1 cellular context compared by ENCODE assay signal in the genomic region with DNA sequence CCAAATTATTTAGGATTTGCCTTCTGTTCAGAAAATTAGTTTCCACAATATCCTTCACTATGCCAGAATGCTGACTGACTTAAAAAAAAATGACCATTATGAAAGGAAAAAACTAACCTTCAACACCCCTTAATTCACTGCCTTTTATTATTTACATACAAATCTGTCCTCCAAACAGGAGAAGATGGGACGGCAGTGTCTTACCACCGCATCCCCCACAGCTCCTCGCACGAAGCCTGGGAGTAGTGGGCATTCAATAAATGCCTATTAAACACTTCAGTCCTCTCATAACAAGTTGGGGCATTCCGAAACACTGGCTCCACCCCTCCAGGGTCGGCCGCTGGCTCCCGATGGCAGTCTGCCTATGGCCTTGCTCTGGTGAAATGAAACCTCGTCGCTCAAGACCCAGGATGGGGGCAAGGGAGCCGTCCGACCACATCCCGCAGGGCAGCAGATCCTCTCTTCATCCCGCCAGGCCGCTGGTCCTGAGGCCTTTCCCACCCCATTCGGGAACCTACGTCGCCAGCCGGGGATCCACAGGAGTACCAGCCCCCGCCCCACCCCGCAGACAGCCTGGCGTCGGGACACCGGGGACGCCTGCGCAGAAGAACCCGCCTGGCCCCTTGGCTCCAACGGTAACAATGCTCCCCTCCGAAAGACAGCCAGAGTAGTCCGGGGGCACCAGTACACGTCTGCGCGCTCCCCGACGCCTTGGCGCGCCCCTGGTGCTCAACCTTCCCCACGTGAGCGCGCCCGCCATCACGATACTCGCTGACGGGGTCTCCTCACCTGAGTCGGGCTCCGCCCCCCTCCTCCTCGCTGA.
A peak's percentile ranks its signal among the peaks of the same experiment; 100 is the strongest.
TF ChIP-seq lines count a peak whose summit lies in the region.

No MANE protein-coding gene starts in this region.

TF ChIP-seq in HepG2, 621 proteins besides CTCF, POLR2A, EP300 and RAD21 (continued from another document and continues in another):
- TF ChIP-seq, protein P1, sequence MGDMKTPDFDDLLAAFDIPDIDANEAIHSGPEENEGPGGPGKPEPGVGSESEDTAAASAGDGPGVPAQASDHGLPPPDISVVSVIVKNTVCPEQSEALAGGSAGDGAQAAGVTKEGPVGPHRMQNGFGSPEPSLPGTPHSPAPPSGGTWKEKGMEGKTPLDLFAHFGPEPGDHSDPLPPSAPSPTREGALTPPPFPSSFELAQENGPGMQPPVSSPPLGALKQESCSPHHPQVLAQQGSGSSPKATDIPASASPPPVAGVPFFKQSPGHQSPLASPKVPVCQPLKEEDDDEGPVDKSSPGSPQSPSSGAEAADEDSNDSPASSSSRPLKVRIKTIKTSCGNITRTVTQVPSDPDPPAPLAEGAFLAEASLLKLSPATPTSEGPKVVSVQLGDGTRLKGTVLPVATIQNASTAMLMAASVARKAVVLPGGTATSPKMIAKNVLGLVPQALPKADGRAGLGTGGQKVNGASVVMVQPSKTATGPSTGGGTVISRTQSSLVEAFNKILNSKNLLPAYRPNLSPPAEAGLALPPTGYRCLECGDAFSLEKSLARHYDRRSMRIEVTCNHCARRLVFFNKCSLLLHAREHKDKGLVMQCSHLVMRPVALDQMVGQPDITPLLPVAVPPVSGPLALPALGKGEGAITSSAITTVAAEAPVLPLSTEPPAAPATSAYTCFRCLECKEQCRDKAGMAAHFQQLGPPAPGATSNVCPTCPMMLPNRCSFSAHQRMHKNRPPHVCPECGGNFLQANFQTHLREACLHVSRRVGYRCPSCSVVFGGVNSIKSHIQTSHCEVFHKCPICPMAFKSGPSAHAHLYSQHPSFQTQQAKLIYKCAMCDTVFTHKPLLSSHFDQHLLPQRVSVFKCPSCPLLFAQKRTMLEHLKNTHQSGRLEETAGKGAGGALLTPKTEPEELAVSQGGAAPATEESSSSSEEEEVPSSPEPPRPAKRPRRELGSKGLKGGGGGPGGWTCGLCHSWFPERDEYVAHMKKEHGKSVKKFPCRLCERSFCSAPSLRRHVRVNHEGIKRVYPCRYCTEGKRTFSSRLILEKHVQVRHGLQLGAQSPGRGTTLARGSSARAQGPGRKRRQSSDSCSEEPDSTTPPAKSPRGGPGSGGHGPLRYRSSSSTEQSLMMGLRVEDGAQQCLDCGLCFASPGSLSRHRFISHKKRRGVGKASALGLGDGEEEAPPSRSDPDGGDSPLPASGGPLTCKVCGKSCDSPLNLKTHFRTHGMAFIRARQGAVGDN (CRISPR knock-in tag; IDR thresholded peaks at IDR 0.05): peak; percentile 77
- TF ChIP-seq, protein P2, sequence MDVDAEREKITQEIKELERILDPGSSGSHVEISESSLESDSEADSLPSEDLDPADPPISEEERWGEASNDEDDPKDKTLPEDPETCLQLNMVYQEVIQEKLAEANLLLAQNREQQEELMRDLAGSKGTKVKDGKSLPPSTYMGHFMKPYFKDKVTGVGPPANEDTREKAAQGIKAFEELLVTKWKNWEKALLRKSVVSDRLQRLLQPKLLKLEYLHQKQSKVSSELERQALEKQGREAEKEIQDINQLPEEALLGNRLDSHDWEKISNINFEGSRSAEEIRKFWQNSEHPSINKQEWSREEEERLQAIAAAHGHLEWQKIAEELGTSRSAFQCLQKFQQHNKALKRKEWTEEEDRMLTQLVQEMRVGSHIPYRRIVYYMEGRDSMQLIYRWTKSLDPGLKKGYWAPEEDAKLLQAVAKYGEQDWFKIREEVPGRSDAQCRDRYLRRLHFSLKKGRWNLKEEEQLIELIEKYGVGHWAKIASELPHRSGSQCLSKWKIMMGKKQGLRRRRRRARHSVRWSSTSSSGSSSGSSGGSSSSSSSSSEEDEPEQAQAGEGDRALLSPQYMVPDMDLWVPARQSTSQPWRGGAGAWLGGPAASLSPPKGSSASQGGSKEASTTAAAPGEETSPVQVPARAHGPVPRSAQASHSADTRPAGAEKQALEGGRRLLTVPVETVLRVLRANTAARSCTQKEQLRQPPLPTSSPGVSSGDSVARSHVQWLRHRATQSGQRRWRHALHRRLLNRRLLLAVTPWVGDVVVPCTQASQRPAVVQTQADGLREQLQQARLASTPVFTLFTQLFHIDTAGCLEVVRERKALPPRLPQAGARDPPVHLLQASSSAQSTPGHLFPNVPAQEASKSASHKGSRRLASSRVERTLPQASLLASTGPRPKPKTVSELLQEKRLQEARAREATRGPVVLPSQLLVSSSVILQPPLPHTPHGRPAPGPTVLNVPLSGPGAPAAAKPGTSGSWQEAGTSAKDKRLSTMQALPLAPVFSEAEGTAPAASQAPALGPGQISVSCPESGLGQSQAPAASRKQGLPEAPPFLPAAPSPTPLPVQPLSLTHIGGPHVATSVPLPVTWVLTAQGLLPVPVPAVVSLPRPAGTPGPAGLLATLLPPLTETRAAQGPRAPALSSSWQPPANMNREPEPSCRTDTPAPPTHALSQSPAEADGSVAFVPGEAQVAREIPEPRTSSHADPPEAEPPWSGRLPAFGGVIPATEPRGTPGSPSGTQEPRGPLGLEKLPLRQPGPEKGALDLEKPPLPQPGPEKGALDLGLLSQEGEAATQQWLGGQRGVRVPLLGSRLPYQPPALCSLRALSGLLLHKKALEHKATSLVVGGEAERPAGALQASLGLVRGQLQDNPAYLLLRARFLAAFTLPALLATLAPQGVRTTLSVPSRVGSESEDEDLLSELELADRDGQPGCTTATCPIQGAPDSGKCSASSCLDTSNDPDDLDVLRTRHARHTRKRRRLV (CRISPR knock-in tag; IDR thresholded peaks at IDR 0.05): no peak
- no peak for TF ChIP-seq REXO4 (CRISPR knock-in tag; IDR thresholded peaks at IDR 0.05; ENCODE audit: borderline replicate concordance)
- no peak for TF ChIP-seq NPAS2 (CRISPR knock-in tag; IDR thresholded peaks at IDR 0.05; ENCODE audit: borderline replicate concordance)
- TF ChIP-seq ZNF263 (CRISPR knock-in tag; IDR thresholded peaks at IDR 0.05): 0 out of 2 replicates have a peak, but pooled peaks have one; percentile 36
- no peak for TF ChIP-seq NFIC (IDR thresholded peaks at IDR 0.05; ENCODE audit: low read length)
- no peak for TF ChIP-seq ZNF761 (CRISPR knock-in tag; conservative IDR thresholded peaks at IDR 0.05)
- TF ChIP-seq, protein P3, sequence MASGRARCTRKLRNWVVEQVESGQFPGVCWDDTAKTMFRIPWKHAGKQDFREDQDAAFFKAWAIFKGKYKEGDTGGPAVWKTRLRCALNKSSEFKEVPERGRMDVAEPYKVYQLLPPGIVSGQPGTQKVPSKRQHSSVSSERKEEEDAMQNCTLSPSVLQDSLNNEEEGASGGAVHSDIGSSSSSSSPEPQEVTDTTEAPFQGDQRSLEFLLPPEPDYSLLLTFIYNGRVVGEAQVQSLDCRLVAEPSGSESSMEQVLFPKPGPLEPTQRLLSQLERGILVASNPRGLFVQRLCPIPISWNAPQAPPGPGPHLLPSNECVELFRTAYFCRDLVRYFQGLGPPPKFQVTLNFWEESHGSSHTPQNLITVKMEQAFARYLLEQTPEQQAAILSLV (CRISPR knock-in tag; IDR thresholded peaks at IDR 0.05; ENCODE audit: borderline replicate concordance): 0 out of 2 replicates have a peak, but pooled peaks have one; percentile 52
- TF ChIP-seq SMYD3 (CRISPR knock-in tag; IDR thresholded peaks at IDR 0.05): no peak
- peak; percentile 70; the same call in 1 of the 2 replicates for TF ChIP-seq ZNF451 (CRISPR knock-in tag; IDR thresholded peaks at IDR 0.05)
- TF ChIP-seq, protein P4, sequence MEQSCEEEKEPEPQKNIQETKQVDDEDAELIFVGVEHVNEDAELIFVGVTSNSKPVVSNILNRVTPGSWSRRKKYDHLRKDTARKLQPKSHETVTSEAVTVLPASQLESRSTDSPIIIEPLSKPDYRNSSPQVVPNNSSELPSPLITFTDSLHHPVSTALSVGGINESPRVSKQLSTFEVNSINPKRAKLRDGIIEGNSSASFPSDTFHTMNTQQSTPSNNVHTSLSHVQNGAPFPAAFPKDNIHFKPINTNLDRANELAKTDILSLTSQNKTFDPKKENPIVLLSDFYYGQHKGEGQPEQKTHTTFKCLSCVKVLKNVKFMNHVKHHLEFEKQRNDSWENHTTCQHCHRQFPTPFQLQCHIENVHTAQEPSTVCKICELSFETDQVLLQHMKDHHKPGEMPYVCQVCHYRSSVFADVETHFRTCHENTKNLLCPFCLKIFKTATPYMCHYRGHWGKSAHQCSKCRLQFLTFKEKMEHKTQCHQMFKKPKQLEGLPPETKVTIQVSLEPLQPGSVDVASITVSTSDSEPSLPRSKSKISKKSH (CRISPR knock-in tag; IDR thresholded peaks at IDR 0.05; ENCODE audit: borderline replicate concordance): 0 out of 2 replicates have a peak, but pooled peaks have one; percentile 48
- no peak for TF ChIP-seq FOXP1 (IDR thresholded peaks at IDR 0.05)
- no peak for TF ChIP-seq FOXP1 (CRISPR knock-in tag; IDR thresholded peaks at IDR 0.05)
- TF ChIP-seq SP1 (IDR thresholded peaks at IDR 0.05): no peak
- 0 out of 2 replicates have a peak, but pooled peaks have one; percentile 9 for TF ChIP-seq SP1 (CRISPR knock-in tag; IDR thresholded peaks at IDR 0.05)
- TF ChIP-seq HCFC1 (IDR thresholded peaks at IDR 0.05; ENCODE audit: low read depth, low read length): no peak
- TF ChIP-seq, protein P5, sequence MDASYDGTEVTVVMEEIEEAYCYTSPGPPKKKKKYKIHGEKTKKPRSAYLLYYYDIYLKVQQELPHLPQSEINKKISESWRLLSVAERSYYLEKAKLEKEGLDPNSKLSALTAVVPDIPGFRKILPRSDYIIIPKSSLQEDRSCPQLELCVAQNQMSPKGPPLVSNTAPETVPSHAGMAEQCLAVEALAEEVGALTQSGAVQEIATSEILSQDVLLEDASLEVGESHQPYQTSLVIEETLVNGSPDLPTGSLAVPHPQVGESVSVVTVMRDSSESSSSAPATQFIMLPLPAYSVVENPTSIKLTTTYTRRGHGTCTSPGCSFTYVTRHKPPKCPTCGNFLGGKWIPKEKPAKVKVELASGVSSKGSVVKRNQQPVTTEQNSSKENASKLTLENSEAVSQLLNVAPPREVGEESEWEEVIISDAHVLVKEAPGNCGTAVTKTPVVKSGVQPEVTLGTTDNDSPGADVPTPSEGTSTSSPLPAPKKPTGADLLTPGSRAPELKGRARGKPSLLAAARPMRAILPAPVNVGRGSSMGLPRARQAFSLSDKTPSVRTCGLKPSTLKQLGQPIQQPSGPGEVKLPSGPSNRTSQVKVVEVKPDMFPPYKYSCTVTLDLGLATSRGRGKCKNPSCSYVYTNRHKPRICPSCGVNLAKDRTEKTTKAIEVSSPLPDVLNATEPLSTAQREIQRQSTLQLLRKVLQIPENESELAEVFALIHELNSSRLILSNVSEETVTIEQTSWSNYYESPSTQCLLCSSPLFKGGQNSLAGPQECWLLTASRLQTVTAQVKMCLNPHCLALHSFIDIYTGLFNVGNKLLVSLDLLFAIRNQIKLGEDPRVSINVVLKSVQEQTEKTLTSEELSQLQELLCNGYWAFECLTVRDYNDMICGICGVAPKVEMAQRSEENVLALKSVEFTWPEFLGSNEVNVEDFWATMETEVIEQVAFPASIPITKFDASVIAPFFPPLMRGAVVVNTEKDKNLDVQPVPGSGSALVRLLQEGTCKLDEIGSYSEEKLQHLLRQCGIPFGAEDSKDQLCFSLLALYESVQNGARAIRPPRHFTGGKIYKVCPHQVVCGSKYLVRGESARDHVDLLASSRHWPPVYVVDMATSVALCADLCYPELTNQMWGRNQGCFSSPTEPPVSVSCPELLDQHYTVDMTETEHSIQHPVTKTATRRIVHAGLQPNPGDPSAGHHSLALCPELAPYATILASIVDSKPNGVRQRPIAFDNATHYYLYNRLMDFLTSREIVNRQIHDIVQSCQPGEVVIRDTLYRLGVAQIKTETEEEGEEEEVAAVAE (CRISPR knock-in tag; IDR thresholded peaks at IDR 0.05; ENCODE audit: borderline replicate concordance): no peak
- no peak for TF ChIP-seq ZNF720 (CRISPR knock-in tag; IDR thresholded peaks at IDR 0.05)
- TF ChIP-seq, protein P6, sequence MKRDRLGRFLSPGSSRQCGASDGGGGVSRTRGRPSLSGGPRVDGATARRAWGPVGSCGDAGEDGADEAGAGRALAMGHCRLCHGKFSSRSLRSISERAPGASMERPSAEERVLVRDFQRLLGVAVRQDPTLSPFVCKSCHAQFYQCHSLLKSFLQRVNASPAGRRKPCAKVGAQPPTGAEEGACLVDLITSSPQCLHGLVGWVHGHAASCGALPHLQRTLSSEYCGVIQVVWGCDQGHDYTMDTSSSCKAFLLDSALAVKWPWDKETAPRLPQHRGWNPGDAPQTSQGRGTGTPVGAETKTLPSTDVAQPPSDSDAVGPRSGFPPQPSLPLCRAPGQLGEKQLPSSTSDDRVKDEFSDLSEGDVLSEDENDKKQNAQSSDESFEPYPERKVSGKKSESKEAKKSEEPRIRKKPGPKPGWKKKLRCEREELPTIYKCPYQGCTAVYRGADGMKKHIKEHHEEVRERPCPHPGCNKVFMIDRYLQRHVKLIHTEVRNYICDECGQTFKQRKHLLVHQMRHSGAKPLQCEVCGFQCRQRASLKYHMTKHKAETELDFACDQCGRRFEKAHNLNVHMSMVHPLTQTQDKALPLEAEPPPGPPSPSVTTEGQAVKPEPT (CRISPR knock-in tag; IDR thresholded peaks at IDR 0.05; ENCODE audit: low read depth): 0 out of 2 replicates have a peak, but pooled peaks have one; percentile 23
- TF ChIP-seq MXI1 (IDR thresholded peaks at IDR 0.05; ENCODE audit: borderline replicate concordance, low read depth, low read length): peak; percentile 53; the same call in 2 of the 3 replicates
- TF ChIP-seq ZNF605 (CRISPR knock-in tag; IDR thresholded peaks at IDR 0.05): peak; percentile 64; the same call in 1 of the 2 replicates
- peak; percentile 85 for TF ChIP-seq DMAP1 (CRISPR knock-in tag; IDR thresholded peaks at IDR 0.05)
- TF ChIP-seq, protein P7, sequence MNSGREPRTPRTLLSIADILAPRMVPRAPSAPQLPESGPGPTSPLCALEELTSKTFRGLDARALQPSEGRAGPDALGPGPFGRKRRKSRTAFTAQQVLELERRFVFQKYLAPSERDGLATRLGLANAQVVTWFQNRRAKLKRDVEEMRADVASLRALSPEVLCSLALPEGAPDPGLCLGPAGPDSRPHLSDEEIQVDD (CRISPR knock-in tag; IDR thresholded peaks at IDR 0.05; ENCODE audit: borderline replicate concordance): peak; percentile 64; the same call in 1 of the 2 replicates
- no peak for TF ChIP-seq ZNF510 (CRISPR knock-in tag; IDR thresholded peaks at IDR 0.05; ENCODE audit: low read depth)
- no peak for TF ChIP-seq MED13 (CRISPR knock-in tag; IDR thresholded peaks at IDR 0.05)
- TF ChIP-seq, protein P8, sequence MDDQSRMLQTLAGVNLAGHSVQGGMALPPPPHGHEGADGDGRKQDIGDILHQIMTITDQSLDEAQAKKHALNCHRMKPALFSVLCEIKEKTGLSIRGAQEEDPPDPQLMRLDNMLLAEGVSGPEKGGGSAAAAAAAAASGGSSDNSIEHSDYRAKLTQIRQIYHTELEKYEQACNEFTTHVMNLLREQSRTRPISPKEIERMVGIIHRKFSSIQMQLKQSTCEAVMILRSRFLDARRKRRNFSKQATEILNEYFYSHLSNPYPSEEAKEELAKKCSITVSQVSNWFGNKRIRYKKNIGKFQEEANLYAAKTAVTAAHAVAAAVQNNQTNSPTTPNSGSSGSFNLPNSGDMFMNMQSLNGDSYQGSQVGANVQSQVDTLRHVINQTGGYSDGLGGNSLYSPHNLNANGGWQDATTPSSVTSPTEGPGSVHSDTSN (CRISPR knock-in tag; IDR thresholded peaks at IDR 0.05; ENCODE audit: borderline replicate concordance): no peak
- TF ChIP-seq ZNF343 (CRISPR knock-in tag; IDR thresholded peaks at IDR 0.05): peak; percentile 53; the same call in 1 of the 2 replicates
- TF ChIP-seq NAIF1 (CRISPR knock-in tag; IDR thresholded peaks at IDR 0.05; ENCODE audit: borderline replicate concordance): no peak
- no peak for TF ChIP-seq ETV5 (CRISPR knock-in tag; IDR thresholded peaks at IDR 0.05; ENCODE audit: borderline replicate concordance)
- peak; percentile 39; the same call in 1 of the 2 replicates for TF ChIP-seq ZNF773 (CRISPR knock-in tag; IDR thresholded peaks at IDR 0.05; ENCODE audit: borderline replicate concordance)
